ENCODE assay signal across 1 cellular context in genomic region chr20:53695797-53696527, GRCh38.
TF ChIP-seq lines count a peak whose summit lies in the region.

No MANE protein-coding gene starts in this region.

TF ChIP-seq in GM12878, 131 proteins besides CTCF, POLR2A, EP300 and RAD21:
- TF ChIP-seq ZBTB33 (IDR thresholded peaks at IDR 0.05) (peak; percentile 6; the same call in 1 of the 2 replicates), NFYA (IDR thresholded peaks at IDR 0.05; ENCODE audit: borderline replicate concordance, low read depth, low read length) (no peak), ZNF217 (IDR thresholded peaks at IDR 0.05) (no peak), ZNF384 (IDR thresholded peaks at IDR 0.05; ENCODE audit: borderline replicate concordance, low read depth, low read length) (no peak), NFXL1 (IDR thresholded peaks at IDR 0.05; ENCODE audit: borderline replicate concordance) (peak; percentile 72)
